10 cellular contexts compared by ENCODE assay signal in genomic region chr6:14857501-14857900, GRCh38.
DNase-seq lines count a peak whose midpoint lies in the region; ATAC-seq lines count a peak whose summit lies in the region.
"Had no signal": no experiment of that assay in that cellular context is flagged by ENCODE, and none has a peak within 500 bp of the region (broad histone marks: within the 10 kb centered on the region; RNA-seq: fewer than 3 reads in every experiment).

No MANE protein-coding gene starts in this region.

- peak; percentile 74 for DNase-seq in activated CD8-positive, alpha-beta memory T cell treated with anti-CD3 and anti-CD28 coated beads, Interleukin-2, amount 50 U/mL, for 1 hour (ENCODE audit: extremely low read depth)
- peak in 2 of 3 donors; percentile 53 to 63 for DNase-seq in right cardiac atrium
- peak; percentile 29 for DNase-seq in stimulated activated CD8-positive, alpha-beta memory T cell treated with anti-CD3 and anti-CD28 coated beads, Interleukin-15, amount 100 ng/mL, for 24 hours (ENCODE audit: low read depth)
- no peak for DNase-seq in HCEC 1CT
- DNase-seq in EL = no peak
- DNase-seq in hippocampal formation (lab: John Stamatoyannopoulos, UW) = no peak
- DNase-seq: DMS79 treated with DMSO at 0.1 percent for 48 hours, T1000 had no signal

- H3K4me3 ChIP-seq in right cardiac atrium (ENCODE audit: low read length) = no peak overlapping the region

- H3K4me1 ChIP-seq in right cardiac atrium (ENCODE audit: control insufficient read depth, insufficient read depth, low read length) = no peaks in the 10 kb centered on the region

- no peak overlapping the region for H3K27ac ChIP-seq in right cardiac atrium (ENCODE audit: low read length)

- 70% methylated on average over 16 of the region's 16 CpGs for WGBS in right cardiac atrium

- H3K9me3 ChIP-seq in right cardiac atrium (ENCODE audit: control insufficient read depth, low read length) = no peaks in the 10 kb centered on the region

- no peaks in the 10 kb centered on the region for H3K27me3 ChIP-seq in right cardiac atrium (ENCODE audit: control insufficient read depth, insufficient read depth)

- intact Hi-C loops in right cardiac atrium (cut with DNase I) = no loop called here

- ATAC-seq in HG02610 (IDR thresholded peaks at IDR 0.05; ENCODE audit: unreplicated experiment) (peak; percentile 57), right cardiac atrium (peak in 1 of 2 donors; percentile 39), HG02884 (IDR thresholded peaks at IDR 0.05; ENCODE audit: unreplicated experiment) (no peak)

Comparison
In these comparisons a context has a peak if more than half of its experiments do, and no peak if none do; other contexts are left out.
1. DNase-seq: peak in activated CD8-positive, alpha-beta memory T cell treated with anti-CD3 and anti-CD28 coated beads, Interleukin-2, amount 50 U/mL, for 1 hour (single experiment), right cardiac atrium (2 of 3) and stimulated activated CD8-positive, alpha-beta memory T cell treated with anti-CD3 and anti-CD28 coated beads, Interleukin-15, amount 100 ng/mL, for 24 hours (single experiment); none in HCEC 1CT (single experiment), EL (single experiment) and hippocampal formation (0 of 2).